ENCODE assay signal across 1 cellular context in the genomic region with DNA sequence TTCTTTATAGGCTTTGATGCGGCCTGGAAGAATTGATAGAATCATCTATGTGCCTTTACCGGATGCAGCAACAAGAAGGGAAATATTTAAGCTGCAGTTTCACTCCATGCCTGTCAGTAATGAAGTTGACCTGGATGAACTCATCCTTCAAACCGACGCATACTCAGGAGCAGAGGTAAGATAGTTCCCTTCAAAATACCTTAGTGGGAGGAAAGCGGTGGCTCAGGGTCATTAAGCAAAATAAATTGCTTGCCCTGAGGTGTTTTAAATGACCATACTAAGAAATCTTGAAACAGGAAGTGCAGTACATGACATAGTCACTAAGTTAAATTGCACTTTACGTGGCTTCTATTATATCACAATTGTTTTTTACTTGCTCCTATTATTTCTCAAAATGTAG.
TF ChIP-seq lines count a peak whose summit lies in the region.

No MANE protein-coding gene starts in this region.

TF ChIP-seq in GM23338, 12 proteins besides CTCF, POLR2A, EP300 and RAD21 (continued from another document):
- TF ChIP-seq, protein P1, sequence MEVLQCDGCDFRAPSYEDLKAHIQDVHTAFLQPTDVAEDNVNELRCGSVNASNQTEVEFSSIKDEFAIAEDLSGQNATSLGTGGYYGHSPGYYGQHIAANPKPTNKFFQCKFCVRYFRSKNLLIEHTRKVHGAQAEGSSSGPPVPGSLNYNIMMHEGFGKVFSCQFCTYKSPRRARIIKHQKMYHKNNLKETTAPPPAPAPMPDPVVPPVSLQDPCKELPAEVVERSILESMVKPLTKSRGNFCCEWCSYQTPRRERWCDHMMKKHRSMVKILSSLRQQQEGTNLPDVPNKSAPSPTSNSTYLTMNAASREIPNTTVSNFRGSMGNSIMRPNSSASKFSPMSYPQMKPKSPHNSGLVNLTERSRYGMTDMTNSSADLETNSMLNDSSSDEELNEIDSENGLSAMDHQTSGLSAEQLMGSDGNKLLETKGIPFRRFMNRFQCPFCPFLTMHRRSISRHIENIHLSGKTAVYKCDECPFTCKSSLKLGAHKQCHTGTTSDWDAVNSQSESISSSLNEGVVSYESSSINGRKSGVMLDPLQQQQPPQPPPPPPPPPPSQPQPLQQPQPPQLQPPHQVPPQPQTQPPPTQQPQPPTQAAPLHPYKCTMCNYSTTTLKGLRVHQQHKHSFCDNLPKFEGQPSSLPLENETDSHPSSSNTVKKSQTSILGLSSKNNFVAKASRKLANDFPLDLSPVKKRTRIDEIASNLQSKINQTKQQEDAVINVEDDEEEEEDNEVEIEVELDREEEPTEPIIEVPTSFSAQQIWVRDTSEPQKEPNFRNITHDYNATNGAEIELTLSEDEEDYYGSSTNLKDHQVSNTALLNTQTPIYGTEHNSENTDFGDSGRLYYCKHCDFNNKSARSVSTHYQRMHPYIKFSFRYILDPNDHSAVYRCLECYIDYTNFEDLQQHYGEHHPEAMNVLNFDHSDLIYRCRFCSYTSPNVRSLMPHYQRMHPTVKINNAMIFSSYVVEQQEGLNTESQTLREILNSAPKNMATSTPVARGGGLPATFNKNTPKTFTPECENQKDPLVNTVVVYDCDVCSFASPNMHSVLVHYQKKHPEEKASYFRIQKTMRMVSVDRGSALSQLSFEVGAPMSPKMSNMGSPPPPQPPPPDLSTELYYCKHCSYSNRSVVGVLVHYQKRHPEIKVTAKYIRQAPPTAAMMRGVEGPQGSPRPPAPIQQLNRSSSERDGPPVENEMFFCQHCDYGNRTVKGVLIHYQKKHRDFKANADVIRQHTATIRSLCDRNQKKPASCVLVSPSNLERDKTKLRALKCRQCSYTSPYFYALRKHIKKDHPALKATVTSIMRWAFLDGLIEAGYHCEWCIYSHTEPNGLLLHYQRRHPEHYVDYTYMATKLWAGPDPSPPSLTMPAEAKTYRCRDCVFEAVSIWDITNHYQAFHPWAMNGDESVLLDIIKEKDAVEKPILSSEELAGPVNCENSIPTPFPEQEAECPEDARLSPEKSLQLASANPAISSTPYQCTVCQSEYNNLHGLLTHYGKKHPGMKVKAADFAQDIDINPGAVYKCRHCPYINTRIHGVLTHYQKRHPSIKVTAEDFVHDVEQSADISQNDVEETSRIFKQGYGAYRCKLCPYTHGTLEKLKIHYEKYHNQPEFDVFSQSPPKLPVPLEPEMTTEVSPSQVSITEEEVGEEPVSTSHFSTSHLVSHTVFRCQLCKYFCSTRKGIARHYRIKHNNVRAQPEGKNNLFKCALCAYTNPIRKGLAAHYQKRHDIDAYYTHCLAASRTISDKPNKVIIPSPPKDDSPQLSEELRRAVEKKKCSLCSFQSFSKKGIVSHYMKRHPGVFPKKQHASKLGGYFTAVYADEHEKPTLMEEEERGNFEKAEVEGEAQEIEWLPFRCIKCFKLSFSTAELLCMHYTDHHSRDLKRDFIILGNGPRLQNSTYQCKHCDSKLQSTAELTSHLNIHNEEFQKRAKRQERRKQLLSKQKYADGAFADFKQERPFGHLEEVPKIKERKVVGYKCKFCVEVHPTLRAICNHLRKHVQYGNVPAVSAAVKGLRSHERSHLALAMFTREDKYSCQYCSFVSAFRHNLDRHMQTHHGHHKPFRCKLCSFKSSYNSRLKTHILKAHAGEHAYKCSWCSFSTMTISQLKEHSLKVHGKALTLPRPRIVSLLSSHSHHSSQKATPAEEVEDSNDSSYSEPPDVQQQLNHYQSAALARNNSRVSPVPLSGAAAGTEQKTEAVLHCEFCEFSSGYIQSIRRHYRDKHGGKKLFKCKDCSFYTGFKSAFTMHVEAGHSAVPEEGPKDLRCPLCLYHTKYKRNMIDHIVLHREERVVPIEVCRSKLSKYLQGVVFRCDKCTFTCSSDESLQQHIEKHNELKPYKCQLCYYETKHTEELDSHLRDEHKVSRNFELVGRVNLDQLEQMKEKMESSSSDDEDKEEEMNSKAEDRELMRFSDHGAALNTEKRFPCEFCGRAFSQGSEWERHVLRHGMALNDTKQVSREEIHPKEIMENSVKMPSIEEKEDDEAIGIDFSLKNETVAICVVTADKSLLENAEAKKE (CRISPR knock-in tag; IDR thresholded peaks at IDR 0.05): no peak
- TF ChIP-seq EZH2 (IDR thresholded peaks at IDR 0.05; ENCODE audit: low read depth, unreplicated experiment) (no peak), NANOG (IDR thresholded peaks at IDR 0.05; ENCODE audit: borderline replicate concordance) (no peak), ZNF331 (CRISPR knock-in tag; IDR thresholded peaks at IDR 0.05; ENCODE audit: low read depth) (no peak)
